In genomic region chr9:111065414-111065813, GRCh38 we compare ENCODE assay signal across 22 cellular contexts. TPM values are rescaled to one million over a fixed set of nuclear protein-coding genes. Genes with fewer than 3 reads are reported as not detected.
DNase-seq lines count a peak whose midpoint lies in the region; ATAC-seq, FAIRE-seq and TF ChIP-seq lines count a peak whose summit lies in the region.
"Had no signal": no experiment of that assay in that cellular context is flagged by ENCODE, and none has a peak within 500 bp of the region (broad histone marks: within the 10 kb centered on the region; RNA-seq: fewer than 3 reads in every experiment).

No MANE protein-coding gene starts in this region.

- SMC1A ChIA-PET in GM12878 (lab: Charles Lee; ENCODE audit: uncharacterized antibody, unreplicated experiment) = interaction anchor here (0.7 to 9.5 kb wide), 18 partner anchors 8 to 254 kb away, joined by 3 to 73 read pairs (median 4); partner anchors contain the start of gene LPAR1

- DNase-seq in left ventricle myocardium inferior (no peak), right cardiac atrium (no peak), NOMO-1 (lab: John Stamatoyannopoulos, UW; ENCODE audit: unreplicated experiment in 2 of 2) (peak; percentile 20 to 72), GM12878 (ENCODE audit: low read depth, low spot score) (no peak), retina (no peak), amniotic stem cell (lab: John Stamatoyannopoulos, UW) (no peak), NCI-H1930 (lab: John Stamatoyannopoulos, UW) (no peak), T-helper 9 cell (no peak)
- DNase-seq: 8988T, DND-41, GM23248, NCI-H1048, NCI-H1436 treated with DMSO at 0.1 percent for 48 hours, NCI-H2081, NCI-H510A treated with DMSO at 0.1 percent for 48 hours, NCI-H82, SHP77 treated with DMSO at 0.1 percent for 48 hours had no signal

- TF ChIP-seq CTCF in left ventricle myocardium inferior (IDR thresholded peaks at IDR 0.05; ENCODE audit: borderline replicate concordance) (no peak), GM12878 (IDR thresholded peaks at IDR 0.05 in 2 of 3, conservative IDR thresholded peaks at IDR 0.05 in 1 of 3; ENCODE audit: control insufficient read depth in 2 of 3, extremely low read depth in 1 of 3, insufficient read depth in 1 of 3, low read depth in 3 of 3, low read length in 3 of 3) (no peak)

- H3K27ac ChIP-seq in left ventricle myocardium inferior (replicated peaks) (peak overlapping the region; percentile 74), right cardiac atrium (ENCODE audit: low read length) (no peak overlapping the region), GM12878 (ENCODE audit: control insufficient read depth, insufficient read depth) (no peak overlapping the region)
- H3K27ac ChIP-seq: BLaER1, GM23248 had no signal

- no peaks in the 10 kb centered on the region for H4K20me1 ChIP-seq in GM12878 (ENCODE audit: control insufficient read depth, insufficient read depth)
- H4K20me1 ChIP-seq: BLaER1 had no signal

- H3K36me3 ChIP-seq in left ventricle myocardium inferior (no peaks in the 10 kb centered on the region), GM12878 (ENCODE audit: control insufficient read depth in 2 of 2, insufficient read depth in 2 of 2, low read length in 1 of 2) (no peaks in the 10 kb centered on the region)
- H3K36me3 ChIP-seq: BLaER1 had no signal

- no peak overlapping the region for H3K9ac ChIP-seq in GM12878 (ENCODE audit: control insufficient read depth, insufficient read depth, low read length)
- H3K9ac ChIP-seq: BLaER1, GM23248 had no signal

- no peak overlapping the region for H3K4me2 ChIP-seq in GM12878 (ENCODE audit: control insufficient read depth, insufficient read depth)
- H3K4me2 ChIP-seq: BLaER1 had no signal

- H2AFZ ChIP-seq in GM12878 (ENCODE audit: control insufficient read depth, low read depth, low read length) = peak overlapping the region; percentile 27
- H2AFZ ChIP-seq: GM23248 had no signal

- H3K27me3 ChIP-seq in left ventricle myocardium inferior (ENCODE audit: low read depth) (peaks cover 13% of the 10 kb centered on the region), right cardiac atrium (ENCODE audit: control insufficient read depth, insufficient read depth) (no peaks in the 10 kb centered on the region), GM12878 (replicated peaks in 1 of 2; ENCODE audit: control insufficient read depth in 2 of 2, insufficient read depth in 2 of 2, low read length in 1 of 2) (no peaks in the 10 kb centered on the region)
- H3K27me3 ChIP-seq: BLaER1 had no signal

- H3K4me3 ChIP-seq in left ventricle myocardium inferior = no peak overlapping the region
- H3K4me3 ChIP-seq in right cardiac atrium (ENCODE audit: low read length) = no peak overlapping the region
- no peak overlapping the region for H3K4me3 ChIP-seq in GM12878
- H3K4me3 ChIP-seq: BLaER1, GM23248 had no signal

- TF ChIP-seq RAD21 in GM12878 (IDR thresholded peaks at IDR 0.05; ENCODE audit: insufficient read depth, low read depth, low read length) = no peak

- H3K9me3 ChIP-seq in left ventricle myocardium inferior (replicated peaks) (no peaks in the 10 kb centered on the region), right cardiac atrium (ENCODE audit: control insufficient read depth, low read length) (no peaks in the 10 kb centered on the region), GM12878 (replicated peaks; ENCODE audit: control insufficient read depth, insufficient read depth, low read length) (no peaks in the 10 kb centered on the region)
- H3K9me3 ChIP-seq: BLaER1 had no signal

- in situ Hi-C loops in GM12878 (cut with MboI) = no loop called here

- WGBS in right cardiac atrium = 73% methylated on average over 4 of the region's 4 CpGs
- WGBS in GM12878 (ENCODE audit: insufficient coverage, insufficient replicate concordance, low lambda C conversion rate, missing lambda C conversion rate) = 25% methylated on average over 4 of the region's 4 CpGs

- RAD21 ChIA-PET in GM12878 (lab: Charles Lee; ENCODE audit: unreplicated experiment) = interaction anchor here (0.6 to 5.3 kb wide), 8 partner anchors 9 to 425 kb away, joined by 3 to 56 read pairs (median 9); partner anchors contain the start of gene LPAR1

- POLR2A ChIA-PET in GM12878 (lab: Charles Lee) = interaction anchor here (0.7 to 4.6 kb wide), 4 partner anchors 12 to 108 kb away, joined by 3 to 22 read pairs (median 5); no protein-coding TSS in a partner anchor

- no TSS peak for BruUV-seq in GM12878 (replicated peaks; lab: Mats Ljungman, UMichigan)

- peak; percentile 47 for FAIRE-seq in GM12878 (lab: Jason Lieb, UNC)
- FAIRE-seq: G401.6 had no signal

- CTCF ChIA-PET in GM12878 (lab: Yijun Ruan, JAX) = interaction anchor here (0.6 to 2.8 kb wide), 4 partner anchors 8 to 83 kb away, joined by 3 to 9 read pairs (median 4); no protein-coding TSS in a partner anchor

- H3K4me1 ChIP-seq in left ventricle myocardium inferior = no peaks in the 10 kb centered on the region
- peaks cover 2% of the 10 kb centered on the region for H3K4me1 ChIP-seq in right cardiac atrium (ENCODE audit: control insufficient read depth, insufficient read depth, low read length)
- H3K4me1 ChIP-seq in GM12878 (ENCODE audit: control insufficient read depth, insufficient read depth, low read length) = peaks cover 6% of the 10 kb centered on the region
- H3K4me1 ChIP-seq: BLaER1 had no signal

- ATAC-seq in right cardiac atrium (no peak), GM12878 (peak; percentile 71)
- ATAC-seq: HCT116, SK-N-SH treated with all-trans-retinoic acid at 6 μM for 48 hours had no signal

- intact Hi-C loops in left ventricle myocardium inferior (cut with micrococcal nuclease) = no loop called here
- intact Hi-C loops in right cardiac atrium (cut with DNase I) = no loop called here
- intact Hi-C loops in GM12878 (cut with micrococcal nuclease; ENCODE audit: unreplicated experiment) = loop anchor here (2.0 kb wide), 1 partner anchor 13 kb away; no protein-coding TSS in a partner anchor

- no peak for TF ChIP-seq EP300 in GM12878 (IDR thresholded peaks at IDR 0.05; ENCODE audit: borderline replicate concordance in 1 of 2, control insufficient read depth in 1 of 2, low read depth in 2 of 2, low read length in 2 of 2)

- TF ChIP-seq POLR2A in GM12878 (IDR thresholded peaks at IDR 0.05; ENCODE audit: low read depth, low read length) = no peak

- H3K79me2 ChIP-seq in GM12878 (ENCODE audit: control insufficient read depth, insufficient read depth, low read length) = no peaks in the 10 kb centered on the region

TF ChIP-seq in GM12878, 131 proteins besides CTCF, POLR2A, EP300 and RAD21 (continues in another document):
- peak; percentile 53 to 61; a peak in 2 of 4 replicates for TF ChIP-seq IKZF2 (IDR thresholded peaks at IDR 0.05)
- 0 out of 2 replicates have a peak, but pooled peaks have one; percentile 27 for TF ChIP-seq DPF2 (IDR thresholded peaks at IDR 0.05)
- TF ChIP-seq SPI1 (IDR thresholded peaks at IDR 0.05; ENCODE audit: borderline replicate concordance, insufficient read depth, low read depth, low read length) = peak; percentile 92
- no peak for TF ChIP-seq GABPA (IDR thresholded peaks at IDR 0.05; ENCODE audit: low read depth)
- no peak for TF ChIP-seq EED (IDR thresholded peaks at IDR 0.05; ENCODE audit: low read depth)
- no peak for TF ChIP-seq POLR2AphosphoS5 (IDR thresholded peaks at IDR 0.05; ENCODE audit: low read length)
- no peak for TF ChIP-seq SMARCA5 (IDR thresholded peaks at IDR 0.05)
- TF ChIP-seq KAT2A (conservative IDR thresholded peaks at IDR 0.05; ENCODE audit: control insufficient read depth, low read depth, low read length) = no peak
- TF ChIP-seq NFYA (IDR thresholded peaks at IDR 0.05; ENCODE audit: borderline replicate concordance, low read depth, low read length) = no peak
- TF ChIP-seq, protein P1, sequence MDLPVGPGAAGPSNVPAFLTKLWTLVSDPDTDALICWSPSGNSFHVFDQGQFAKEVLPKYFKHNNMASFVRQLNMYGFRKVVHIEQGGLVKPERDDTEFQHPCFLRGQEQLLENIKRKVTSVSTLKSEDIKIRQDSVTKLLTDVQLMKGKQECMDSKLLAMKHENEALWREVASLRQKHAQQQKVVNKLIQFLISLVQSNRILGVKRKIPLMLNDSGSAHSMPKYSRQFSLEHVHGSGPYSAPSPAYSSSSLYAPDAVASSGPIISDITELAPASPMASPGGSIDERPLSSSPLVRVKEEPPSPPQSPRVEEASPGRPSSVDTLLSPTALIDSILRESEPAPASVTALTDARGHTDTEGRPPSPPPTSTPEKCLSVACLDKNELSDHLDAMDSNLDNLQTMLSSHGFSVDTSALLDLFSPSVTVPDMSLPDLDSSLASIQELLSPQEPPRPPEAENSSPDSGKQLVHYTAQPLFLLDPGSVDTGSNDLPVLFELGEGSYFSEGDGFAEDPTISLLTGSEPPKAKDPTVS (IDR thresholded peaks at IDR 0.05; ENCODE audit: low read depth, low read length) = no peak
- no peak for TF ChIP-seq MYB (IDR thresholded peaks at IDR 0.05; ENCODE audit: borderline replicate concordance, low read depth, low read length)
- no peak for TF ChIP-seq KDM1A (IDR thresholded peaks at IDR 0.05; ENCODE audit: borderline replicate concordance)
- TF ChIP-seq GATAD2B (conservative IDR thresholded peaks at IDR 0.05; ENCODE audit: low read depth) = 0 out of 2 replicates have a peak, but pooled peaks have one; percentile 37
- TF ChIP-seq HDGF (IDR thresholded peaks at IDR 0.05) = no peak
- peak; percentile 15; the same call in 1 of the 2 replicates for TF ChIP-seq BCL11A (IDR thresholded peaks at IDR 0.05; ENCODE audit: low read depth, low read length)
- TF ChIP-seq SREBF2 (IDR thresholded peaks at IDR 0.05; ENCODE audit: low read length) = no peak

RNA-seq across cellular contexts. Expression of gene LPAR1, which starts 27.1 kb away (rescaled TPM):
- total RNA-seq in left ventricle myocardium inferior = 12.4 TPM
- 10 to 100 TPM; 19.5 to 42.8 (median 35.0) TPM for total RNA-seq in right cardiac atrium
- polyA plus RNA-seq in right cardiac atrium = 14.2 TPM
- total RNA-seq in GM12878 (2013; cell fraction: nucleolus; rRNA removed) = 10.1 and 12.7 TPM in 2 replicates
- 11.2 and 13.8 TPM in 2 replicates for total RNA-seq in GM12878 (2014; rRNA removed)
- total RNA-seq in GM12878 (2014; rRNA removed; fragmentation: Illumina TruSeq; extraction: Trizol) = 11.5 and 11.8 TPM in 2 replicates
- 9.6 and 10.8 TPM in 2 replicates for total RNA-seq in GM12878 (2021)
- polyA plus RNA-seq in GM12878 (2011; ENCODE audit: low read depth) = 0.09 TPM
- 9.4 and 12.9 TPM in 2 replicates for polyA plus RNA-seq in GM12878 (2011; rRNA removed)
- polyA plus RNA-seq in GM12878 (2011; cell fraction: cytosol; rRNA removed) = 10.6 and 10.9 TPM in 2 replicates
- 8.9 and 9.0 TPM in 2 replicates for polyA plus RNA-seq in GM12878 (2011; cell fraction: nucleus; rRNA removed)
- polyA plus RNA-seq in GM12878 (2012) = 0.11 and 0.20 TPM in 2 replicates
- polyA plus RNA-seq in GM12878 (2014; fragmentation: Illumina TruSeq; extraction: Trizol) = 9.8 and 10.0 TPM in 2 replicates
- polyA plus RNA-seq in GM12878 (2014; fragmentation: Nextera tagmentation; extraction: Ambion mirVana) = 1 to 10 TPM; 3.3 to 4.2 TPM
- 7.3 and 7.5 TPM in 2 replicates for polyA plus RNA-seq in GM12878 (2014; rRNA removed)
- polyA plus RNA-seq in GM12878 (2016; fragmentation: Nextera tagmentation; extraction: Ambion mirVana) = 1 to 10 TPM; 5.8 to 5.9 TPM
- polyA minus RNA-seq in GM12878 (2011; rRNA and poly(A)+ RNA removed) = 43.4 and 62.7 TPM in 2 replicates
- 9.1 and 11.7 TPM in 2 replicates for polyA minus RNA-seq in GM12878 (2011; cell fraction: cytosol; rRNA and poly(A)+ RNA removed)
- 22.7 and 45.4 TPM in 2 replicates for polyA minus RNA-seq in GM12878 (2011; cell fraction: nucleus; rRNA and poly(A)+ RNA removed)
- total RNA-seq: OCI-LY7 had no signal

Comparison
In these comparisons a context has a peak if more than half of its experiments do, and no peak if none do; other contexts are left out.
1. DNase-seq: peak in NOMO-1 (2 of 2); none in left ventricle myocardium inferior (single experiment), right cardiac atrium (0 of 3), GM12878 (single experiment), retina (single experiment), amniotic stem cell (single experiment), NCI-H1930 (0 of 2) and T-helper 9 cell (single experiment).